9 cellular contexts compared by ENCODE assay signal in genomic region chr3:106183762-106184391, GRCh38.
DNase-seq lines count a peak whose midpoint lies in the region; ATAC-seq and TF ChIP-seq lines count a peak whose summit lies in the region.
"Had no signal": no experiment of that assay in that cellular context is flagged by ENCODE, and none has a peak within 500 bp of the region (broad histone marks: within the 10 kb centered on the region; RNA-seq: fewer than 3 reads in every experiment).

No MANE protein-coding gene starts in this region.

- no peak for TF ChIP-seq CTCF in A673 (conservative IDR thresholded peaks at IDR 0.05; ENCODE audit: low read depth, low read length)
- TF ChIP-seq CTCF in left ventricle myocardium inferior (IDR thresholded peaks at IDR 0.05; ENCODE audit: borderline replicate concordance) = no peak
- no peak for TF ChIP-seq CTCF in GM10248 (IDR thresholded peaks at IDR 0.05; ENCODE audit: control extremely low read depth, extremely low read depth, low read depth, missing control alignments)

- BruUV-seq in A673 (replicated peaks; lab: Mats Ljungman, UMichigan) = no TSS peak

- POLR2A ChIA-PET in A673 (lab: Charles Lee; ENCODE audit: low non-redundant PET) = no interaction called here
- POLR2A ChIA-PET in GM10248 (lab: Yijun Ruan, JAX) = interaction anchor here (0.9 kb wide), 1 partner anchor 357 kb away, joined by 3 read pairs; no protein-coding TSS in a partner anchor

- TF ChIP-seq RAD21 in Ishikawa (IDR thresholded peaks at IDR 0.05; ENCODE audit: low read depth) = no peak

- no peaks in the 10 kb centered on the region for H3K36me3 ChIP-seq in A673 (ENCODE audit: insufficient read depth, low read length, poor library complexity, severe bottlenecking)
- H3K36me3 ChIP-seq in left ventricle myocardium inferior = no peaks in the 10 kb centered on the region

- no peak overlapping the region for H3K27ac ChIP-seq in A673 (ENCODE audit: low read depth, low read length, poor library complexity, severe bottlenecking)
- H3K27ac ChIP-seq in left ventricle myocardium inferior (replicated peaks) = no peak overlapping the region

- DNase-seq in A673 (ENCODE audit: low spot score) = peak; percentile 51
- DNase-seq in dedifferentiated amniotic fluid mesenchymal stem cell (ENCODE audit: extremely low spot score) = peak; percentile 38
- no peak for DNase-seq in DMS153 (lab: John Stamatoyannopoulos, UW)
- no peak for DNase-seq in medulla oblongata (ENCODE audit: extremely low spot score)
- no peak for DNase-seq in left ventricle myocardium inferior
- DNase-seq in GM10248 (ENCODE audit: extremely low spot score) = no peak
- DNase-seq: activated T-cell treated with anti-CD3 and anti-CD28 coated beads, Interleukin-2, amount 50 U/mL, for 48 hours had no signal

- H3K9me3 ChIP-seq in A673 (ENCODE audit: low read depth, low read length, poor library complexity, severe bottlenecking) (no peaks in the 10 kb centered on the region), left ventricle myocardium inferior (replicated peaks) (no peaks in the 10 kb centered on the region)

- H3K4me1 ChIP-seq in A673 (ENCODE audit: insufficient read depth, low read length, poor library complexity, severe bottlenecking) (peaks cover 15% of the 10 kb centered on the region), left ventricle myocardium inferior (peaks cover 4% of the 10 kb centered on the region)

- CTCF ChIA-PET in A673 (lab: Charles Lee) (no interaction called here), GM10248 (lab: Yijun Ruan, JAX) (interaction anchor here (1.2 to 1.9 kb wide), 3 partner anchors 9 to 55 kb away, joined by 3 to 6 read pairs (median 6); no protein-coding TSS in a partner anchor)

- no peaks in the 10 kb centered on the region for H3K27me3 ChIP-seq in A673 (replicated peaks; ENCODE audit: insufficient read depth, low read depth, low read length, poor library complexity)
- no peaks in the 10 kb centered on the region for H3K27me3 ChIP-seq in left ventricle myocardium inferior (ENCODE audit: low read depth)

- intact Hi-C loops in A673 (cut with micrococcal nuclease; ENCODE audit: unreplicated experiment) (no loop called here), left ventricle myocardium inferior (cut with micrococcal nuclease) (no loop called here)

- peak; percentile 27; the same call in 1 of the 2 replicates for TF ChIP-seq EP300 in Ishikawa (IDR thresholded peaks at IDR 0.05; ENCODE audit: borderline replicate concordance)

- peak; percentile 31 for ATAC-seq in GM19043 (IDR thresholded peaks at IDR 0.05; ENCODE audit: low read depth, unreplicated experiment)

- no peak overlapping the region for H3K4me3 ChIP-seq in A673 (ENCODE audit: low read depth, low read length, poor library complexity, severe bottlenecking)
- H3K4me3 ChIP-seq in left ventricle myocardium inferior = no peak overlapping the region

TF ChIP-seq in Ishikawa, 13 proteins besides CTCF, POLR2A, EP300 and RAD21:
- peak; percentile 66 for TF ChIP-seq NFIC (IDR thresholded peaks at IDR 0.05)
- TF ChIP-seq, protein P1, sequence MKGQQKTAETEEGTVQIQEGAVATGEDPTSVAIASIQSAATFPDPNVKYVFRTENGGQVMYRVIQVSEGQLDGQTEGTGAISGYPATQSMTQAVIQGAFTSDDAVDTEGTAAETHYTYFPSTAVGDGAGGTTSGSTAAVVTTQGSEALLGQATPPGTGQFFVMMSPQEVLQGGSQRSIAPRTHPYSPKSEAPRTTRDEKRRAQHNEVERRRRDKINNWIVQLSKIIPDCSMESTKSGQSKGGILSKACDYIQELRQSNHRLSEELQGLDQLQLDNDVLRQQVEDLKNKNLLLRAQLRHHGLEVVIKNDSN (IDR thresholded peaks at IDR 0.05) = no peak
- TF ChIP-seq CEBPB (IDR thresholded peaks at IDR 0.05) = peak; percentile 62

Comparison
In these comparisons a context has a peak if more than half of its experiments do, and no peak if none do; other contexts are left out.
1. DNase-seq: peak in A673 (single experiment) and dedifferentiated amniotic fluid mesenchymal stem cell (single experiment); none in DMS153 (single experiment), medulla oblongata (single experiment), left ventricle myocardium inferior (single experiment) and GM10248 (single experiment).